ENCODE assay signal across 18 cellular contexts in the genomic region with DNA sequence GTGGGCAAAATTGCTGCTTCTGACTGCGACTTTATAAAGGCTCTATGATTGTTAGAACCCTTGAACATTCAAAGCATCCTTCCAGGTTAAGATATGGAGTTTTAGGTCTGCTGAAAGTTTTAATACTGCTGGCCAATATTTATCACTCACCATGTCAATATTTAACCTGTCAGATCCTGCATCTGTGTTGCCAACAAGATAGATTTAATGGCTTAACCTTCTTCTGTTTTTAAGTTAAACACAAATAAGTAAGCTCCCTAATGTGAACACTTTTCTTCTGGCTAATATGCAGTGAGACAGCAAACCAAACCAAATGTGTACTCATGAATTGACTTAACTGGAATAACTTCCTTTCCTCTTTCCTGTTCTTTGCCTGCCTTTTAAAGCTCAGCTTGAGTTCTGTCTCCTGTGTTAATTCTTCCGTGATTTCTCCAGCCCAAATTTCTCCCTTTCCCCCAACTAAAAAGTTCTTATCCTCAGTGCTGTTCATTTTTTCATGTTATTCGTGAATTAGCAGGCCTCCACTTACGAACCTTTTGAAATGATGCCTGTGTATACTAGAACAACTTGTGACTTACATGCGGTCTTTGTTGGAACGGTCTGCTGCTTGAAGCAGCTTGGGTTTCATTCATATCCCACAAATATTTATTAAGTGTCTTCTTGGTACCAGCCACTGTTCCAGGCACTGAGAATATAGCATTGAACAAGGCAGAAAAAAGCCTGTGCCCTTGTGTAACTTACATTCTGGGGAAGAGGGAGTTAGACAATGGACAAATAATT. TPM values are rescaled to one million over a fixed set of nuclear protein-coding genes. Genes with fewer than 3 reads are reported as not detected.
DNase-seq lines count a peak whose midpoint lies in the region; ATAC-seq and TF ChIP-seq lines count a peak whose summit lies in the region.
"Had no signal": no experiment of that assay in that cellular context is flagged by ENCODE, and none has a peak within 500 bp of the region (broad histone marks: within the 10 kb centered on the region; RNA-seq: fewer than 3 reads in every experiment).

No MANE protein-coding gene starts in this region.

- intact Hi-C loops in Calu3 (cut with micrococcal nuclease; ENCODE audit: unreplicated experiment) (loop anchor here (5.0 kb wide), 1 partner anchor 103 kb away; no protein-coding TSS in a partner anchor), lower lobe of right lung (cut with DNase I) (no loop called here)

- H3K36me3 Mint-ChIP-seq in Calu3 (ENCODE audit: insufficient read depth, unreplicated experiment) (peaks cover 34% of the 10 kb centered on the region), WTC11 (no peaks in the 10 kb centered on the region; the same call in 1 of the 2 replicates)
- H3K36me3 Mint-ChIP-seq in stimulated activated naive B cell treated with anti-CD40 and anti-IgM and Interleukin-4, amounts not matched to agents 10 μg/mL and 1 μg/mL and 100 μg/mL, for 72 hours = peaks cover 20 to 36% of the 10 kb centered on the region in 2 donors

- no peaks in the 10 kb centered on the region for H3K27me3 Mint-ChIP-seq in Calu3 (ENCODE audit: unreplicated experiment)
- no peaks in the 10 kb centered on the region for H3K27me3 Mint-ChIP-seq in WTC11 (ENCODE audit: low read depth)
- no peaks in the 10 kb centered on the region for H3K27me3 Mint-ChIP-seq in stimulated activated naive B cell treated with anti-CD40 and anti-IgM and Interleukin-4, amounts not matched to agents 10 μg/mL and 1 μg/mL and 100 μg/mL, for 72 hours
- H3K27me3 Mint-ChIP-seq: T-cell had no signal

- H3K9me3 Mint-ChIP-seq in Calu3 (ENCODE audit: low read depth, unreplicated experiment) (no peaks in the 10 kb centered on the region), WTC11 (no peaks in the 10 kb centered on the region)
- H3K9me3 Mint-ChIP-seq in stimulated activated naive B cell treated with anti-CD40 and anti-IgM and Interleukin-4, amounts not matched to agents 10 μg/mL and 1 μg/mL and 100 μg/mL, for 72 hours = no peaks in the 10 kb centered on the region
- H3K9me3 Mint-ChIP-seq: activated T-helper 2 cell treated with anti-CD3 and anti-CD28 coated beads, Interferon-gamma antibody, Interleukin-2, Interleukin-4, amounts not matched to agents 10 μg/mL and 5 μg/mL and 100 μg/mL, durations not matched to agents 14 hours and 24 hours and 36 hours; T-cell had no signal

- peak overlapping the region; percentile 1 for H3K27ac ChIP-seq in lower lobe of right lung
- H3K27ac ChIP-seq: neutrophil had no signal

- no peak for ATAC-seq in WTC11
- peak in 1 of 2 donors; percentile 49 for ATAC-seq in lower lobe of right lung
- no peak for ATAC-seq in stimulated activated naive B cell treated with anti-CD40 and anti-IgM and Interleukin-4, amounts not matched to agents 10 μg/mL and 1 μg/mL and 100 μg/mL, for 72 hours (replicated peaks)
- no peak for ATAC-seq in GM18868 (IDR thresholded peaks at IDR 0.05; ENCODE audit: unreplicated experiment)
- no peak for ATAC-seq in HG03159 (IDR thresholded peaks at IDR 0.05; ENCODE audit: unreplicated experiment)
- ATAC-seq: sciatic nerve, T-cell had no signal

- H3K4me3 Mint-ChIP-seq in Calu3 (ENCODE audit: low read depth, unreplicated experiment) = no peak overlapping the region
- no peak overlapping the region for H3K4me3 Mint-ChIP-seq in WTC11
- H3K4me3 Mint-ChIP-seq in stimulated activated naive B cell treated with anti-CD40 and anti-IgM and Interleukin-4, amounts not matched to agents 10 μg/mL and 1 μg/mL and 100 μg/mL, for 72 hours = no peak overlapping the region

- H3K36me3 ChIP-seq in lower lobe of right lung = no peaks in the 10 kb centered on the region
- H3K36me3 ChIP-seq: neutrophil had no signal

- no peak overlapping the region for H3K4me3 ChIP-seq in lower lobe of right lung
- H3K4me3 ChIP-seq: MG63 had no signal

- no peaks in the 10 kb centered on the region for H3K27me3 ChIP-seq in lower lobe of right lung (ENCODE audit: low read depth)
- H3K27me3 ChIP-seq: MG63, neutrophil had no signal

- no peaks in the 10 kb centered on the region for H3K9me3 ChIP-seq in lower lobe of right lung
- H3K9me3 ChIP-seq: MG63, neutrophil had no signal

- no TSS peak for BruUV-seq in Calu3 (replicated peaks; lab: Mats Ljungman, UMichigan)

- DNase-seq in Calu3 (no peak), WTC11 (ENCODE audit: low spot score) (no peak), lower lobe of right lung (no peak), NCI-H510A treated with DMSO at 0.1 percent for 48 hours (lab: John Stamatoyannopoulos, UW) (no peak)
- no peak for DNase-seq in stimulated activated naive B cell treated with anti-CD40 and anti-IgM and Interleukin-4, amounts not matched to agents 10 μg/mL and 1 μg/mL and 100 μg/mL, for 72 hours
- DNase-seq: activated CD8-positive, alpha-beta memory T cell treated with anti-CD3 and anti-CD28 coated beads for 24 hours; cerebellar nuclear complex; DMS 273 treated with DMSO at 0.1 percent for 48 hours; mesenchymal stem cell; MG63; stimulated activated CD4-positive, alpha-beta T cell treated with anti-CD3 and anti-CD28 coated beads, Interleukin-1b, Interleukin-23, amount 100 ng/mL, for 48 hours; T-cell had no signal

- POLR2A ChIA-PET in WTC11 (lab: Charles Lee) = no interaction called here

- peaks cover 27% of the 10 kb centered on the region for H3K4me1 ChIP-seq in lower lobe of right lung

- no peak for TF ChIP-seq CTCF in Calu3 (IDR thresholded peaks at IDR 0.05; ENCODE audit: unreplicated experiment)
- TF ChIP-seq CTCF in WTC11 (IDR thresholded peaks at IDR 0.05) = no peak
- no peak for TF ChIP-seq CTCF in lower lobe of right lung (IDR thresholded peaks at IDR 0.05)

- CTCF ChIA-PET in Calu3 (lab: Charles Lee) (interaction anchor here (1.3 kb wide), 1 partner anchor 16 kb away, joined by 5 read pairs; no protein-coding TSS in a partner anchor), WTC11 (lab: Charles Lee) (interaction anchor here (1.4 kb wide), 1 partner anchor 9 kb away, joined by 4 read pairs; no protein-coding TSS in a partner anchor)

- H3K27ac Mint-ChIP-seq in Calu3 (ENCODE audit: unreplicated experiment) = peak overlapping the region; percentile 37
- 0 out of 2 replicates have a peak overlapping the region, but pooled peaks have one; percentile 2 for H3K27ac Mint-ChIP-seq in WTC11
- H3K27ac Mint-ChIP-seq in stimulated activated naive B cell treated with anti-CD40 and anti-IgM and Interleukin-4, amounts not matched to agents 10 μg/mL and 1 μg/mL and 100 μg/mL, for 72 hours = peak overlapping the region; percentile 11
- H3K27ac Mint-ChIP-seq: activated T-helper 2 cell treated with anti-CD3 and anti-CD28 coated beads, Interferon-gamma antibody, Interleukin-2, Interleukin-4, amounts not matched to agents 10 μg/mL and 5 μg/mL and 100 μg/mL, durations not matched to agents 14 hours and 24 hours and 36 hours had no signal

- H3K4me1 Mint-ChIP-seq in Calu3 (ENCODE audit: low read depth, unreplicated experiment) (peaks cover 74% of the 10 kb centered on the region), WTC11 (peaks cover 20% of the 10 kb centered on the region)
- H3K4me1 Mint-ChIP-seq in stimulated activated naive B cell treated with anti-CD40 and anti-IgM and Interleukin-4, amounts not matched to agents 10 μg/mL and 1 μg/mL and 100 μg/mL, for 72 hours = peaks cover 44 to 81% of the 10 kb centered on the region in 2 donors

TF ChIP-seq in WTC11, 78 proteins besides CTCF, POLR2A, EP300 and RAD21 (continues in another document):
- TF ChIP-seq, protein P1, sequence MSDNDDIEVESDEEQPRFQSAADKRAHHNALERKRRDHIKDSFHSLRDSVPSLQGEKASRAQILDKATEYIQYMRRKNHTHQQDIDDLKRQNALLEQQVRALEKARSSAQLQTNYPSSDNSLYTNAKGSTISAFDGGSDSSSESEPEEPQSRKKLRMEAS (CRISPR knock-in tag; IDR thresholded peaks at IDR 0.05) = no peak
- TF ChIP-seq OVOL2 (CRISPR knock-in tag; IDR thresholded peaks at IDR 0.05; ENCODE audit: borderline replicate concordance) (no peak), GRHL2 (CRISPR knock-in tag; IDR thresholded peaks at IDR 0.05; ENCODE audit: insufficient replicate concordance, severe bottlenecking) (no peak), NFATC4 (CRISPR knock-in tag; IDR thresholded peaks at IDR 0.05) (no peak), JAZF1 (CRISPR knock-in tag; IDR thresholded peaks at IDR 0.05) (no peak), NFYB (CRISPR knock-in tag; conservative IDR thresholded peaks at IDR 0.05; ENCODE audit: low read depth) (no peak), HMGA2 (CRISPR knock-in tag; IDR thresholded peaks at IDR 0.05) (no peak)
- TF ChIP-seq, protein P2, sequence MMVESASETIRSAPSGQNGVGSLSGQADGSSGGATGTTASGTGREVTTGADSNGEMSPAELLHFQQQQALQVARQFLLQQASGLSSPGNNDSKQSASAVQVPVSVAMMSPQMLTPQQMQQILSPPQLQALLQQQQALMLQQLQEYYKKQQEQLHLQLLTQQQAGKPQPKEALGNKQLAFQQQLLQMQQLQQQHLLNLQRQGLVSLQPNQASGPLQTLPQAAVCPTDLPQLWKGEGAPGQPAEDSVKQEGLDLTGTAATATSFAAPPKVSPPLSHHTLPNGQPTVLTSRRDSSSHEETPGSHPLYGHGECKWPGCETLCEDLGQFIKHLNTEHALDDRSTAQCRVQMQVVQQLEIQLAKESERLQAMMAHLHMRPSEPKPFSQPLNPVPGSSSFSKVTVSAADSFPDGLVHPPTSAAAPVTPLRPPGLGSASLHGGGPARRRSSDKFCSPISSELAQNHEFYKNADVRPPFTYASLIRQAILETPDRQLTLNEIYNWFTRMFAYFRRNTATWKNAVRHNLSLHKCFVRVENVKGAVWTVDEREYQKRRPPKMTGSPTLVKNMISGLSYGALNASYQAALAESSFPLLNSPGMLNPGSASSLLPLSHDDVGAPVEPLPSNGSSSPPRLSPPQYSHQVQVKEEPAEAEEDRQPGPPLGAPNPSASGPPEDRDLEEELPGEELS (CRISPR knock-in tag; IDR thresholded peaks at IDR 0.05) = no peak
- TF ChIP-seq, protein P3, sequence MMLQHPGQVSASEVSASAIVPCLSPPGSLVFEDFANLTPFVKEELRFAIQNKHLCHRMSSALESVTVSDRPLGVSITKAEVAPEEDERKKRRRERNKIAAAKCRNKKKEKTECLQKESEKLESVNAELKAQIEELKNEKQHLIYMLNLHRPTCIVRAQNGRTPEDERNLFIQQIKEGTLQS (CRISPR knock-in tag; conservative IDR thresholded peaks at IDR 0.05) = no peak

RNA-seq across cellular contexts. Expression of a gene that starts 9.1 kb away (rescaled TPM):
- total RNA-seq in Calu3 (2022) = 18.1 and 18.2 TPM in 2 replicates
- total RNA-seq in WTC11 (2021) = 15.6 to 18.5 TPM (median 18.0 TPM) in 3 replicates
- total RNA-seq in lower lobe of right lung = 16.4 TPM

RNA-seq across cellular contexts. Expression of a gene that starts 38.7 kb away (rescaled TPM):
- total RNA-seq in Calu3 (2022) = 0.12 TPM in 1 of 2 replicates, not detected in the other
- 1.4 to 3.5 TPM (median 1.6 TPM) in 3 replicates for total RNA-seq in WTC11 (2021)
- total RNA-seq in lower lobe of right lung = 0.18 TPM
- total RNA-seq: activated T-helper 2 cell treated with anti-CD3 and anti-CD28 coated beads, Interferon-gamma antibody, Interleukin-2, Interleukin-4, amounts not matched to agents 10 μg/mL and 5 μg/mL and 100 μg/mL, durations not matched to agents 14 hours and 24 hours and 36 hours; RPMI7951 had no signal
